Comparison of ENCODE assay signal across 28 cellular contexts in the genomic region with DNA sequence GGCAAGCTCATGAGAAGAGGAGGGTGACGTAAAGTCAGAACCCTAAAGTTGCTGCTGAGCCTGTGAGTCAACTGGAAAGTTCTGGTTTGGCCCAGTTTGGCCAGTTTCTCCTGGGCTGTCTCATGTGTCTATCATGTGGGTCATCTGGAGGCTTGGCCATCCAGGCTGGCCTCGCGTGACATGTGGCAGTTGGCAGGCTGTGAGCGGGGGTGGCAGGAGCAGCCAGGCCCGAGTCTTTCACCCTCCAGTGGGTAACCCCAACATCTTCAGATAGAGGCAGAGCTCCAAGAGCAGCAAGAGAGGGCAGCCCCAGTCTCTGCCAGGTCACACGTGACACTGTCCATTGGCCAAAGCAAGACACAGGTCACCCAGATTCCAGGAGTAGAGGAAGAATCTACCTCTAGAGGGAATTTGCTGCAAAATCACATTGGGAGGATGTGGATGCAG. TPM values are rescaled to one million over a fixed set of nuclear protein-coding genes. Genes with fewer than 3 reads are reported as not detected.
DNase-seq lines count a peak whose midpoint lies in the region; ATAC-seq, FAIRE-seq and TF ChIP-seq lines count a peak whose summit lies in the region.
"Had no signal": no experiment of that assay in that cellular context is flagged by ENCODE, and none has a peak within 500 bp of the region (broad histone marks: within the 10 kb centered on the region; RNA-seq: fewer than 3 reads in every experiment).

No MANE protein-coding gene starts in this region.

- FAIRE-seq in HepG2 (lab: Jason Lieb, UNC) (no peak), pancreas (lab: Jason Lieb, UNC) (no peak)

- H3K9ac ChIP-seq in HepG2 (ENCODE audit: insufficient read depth, low read depth, low read length), result no peak overlapping the region
- H3K9ac ChIP-seq: BLaER1, KMS-11, parathyroid adenoma had no signal

- H3K9me3 ChIP-seq in right lobe of liver (no peaks in the 10 kb centered on the region), HepG2 (ENCODE audit: low read length) (no peaks in the 10 kb centered on the region), hepatocyte (ENCODE audit: low read depth) (no peaks in the 10 kb centered on the region), pancreas (no peaks in the 10 kb centered on the region), aorta (ENCODE audit: control insufficient read depth, low read length) (no peaks in the 10 kb centered on the region)
- H3K9me3 ChIP-seq: BLaER1, breast epithelium, HAP-1, suprapubic skin, vagina had no signal

- H3K79me2 ChIP-seq in HepG2 (ENCODE audit: insufficient read depth, low read length) (no peaks in the 10 kb centered on the region), hepatocyte (no peaks in the 10 kb centered on the region)
- H3K79me2 ChIP-seq: parathyroid adenoma had no signal

- WGBS in right lobe of liver (ENCODE audit: insufficient coverage, low coverage, low lambda C conversion rate, missing lambda C conversion rate), result 60% methylated on average over 1 of the region's 6 CpGs
- WGBS in HepG2 (ENCODE audit: low lambda C conversion rate), result 59% methylated on average over 5 of the region's 6 CpGs
- WGBS in hepatocyte (ENCODE audit: low lambda C conversion rate, missing lambda C conversion rate), result 94% methylated on average over 6 of the region's 6 CpGs
- 42 to 45% methylated on average over 6 of the region's 6 CpGs for WGBS in pancreas, 2 donors
- WGBS in aorta, 2 donors, result 56 to 70% methylated on average over 6 of the region's 6 CpGs

- H3K36me3 ChIP-seq in right lobe of liver (no peaks in the 10 kb centered on the region), HepG2 (replicated peaks in 1 of 2; ENCODE audit: control insufficient read depth in 1 of 2, insufficient read depth in 2 of 2, low read length in 2 of 2) (no peaks in the 10 kb centered on the region), hepatocyte (replicated peaks; ENCODE audit: insufficient read depth, low read depth) (no peaks in the 10 kb centered on the region), pancreas (no peaks in the 10 kb centered on the region), aorta (ENCODE audit: control insufficient read depth in 1 of 2, insufficient read depth in 2 of 2, low read length in 1 of 2) (no peaks in the 10 kb centered on the region)
- H3K36me3 ChIP-seq: BLaER1, breast epithelium, HAP-1, suprapubic skin, vagina had no signal

- H3K27me3 ChIP-seq in right lobe of liver (no peaks in the 10 kb centered on the region), HepG2 (ENCODE audit: control insufficient read depth in 1 of 2, insufficient read depth in 2 of 2, low read length in 2 of 2) (no peaks in the 10 kb centered on the region; a peak in 1 of 5 replicates), hepatocyte (no peaks in the 10 kb centered on the region), pancreas (no peaks in the 10 kb centered on the region), aorta (ENCODE audit: control insufficient read depth in 1 of 2, insufficient read depth in 2 of 2, low read length in 1 of 2) (no peaks in the 10 kb centered on the region)
- H3K27me3 ChIP-seq: BLaER1, breast epithelium, suprapubic skin, vagina had no signal

- H3K27ac ChIP-seq in right lobe of liver, result peak overlapping the region in 1 of 3 donors; percentile 30
- H3K27ac ChIP-seq in HepG2 (ENCODE audit: extremely low read length, insufficient read depth, low read length), result no peak overlapping the region
- no peak overlapping the region for H3K27ac ChIP-seq in hepatocyte
- H3K27ac ChIP-seq in pancreas, result peak overlapping the region in 1 of 4 donors; percentile 64
- H3K27ac ChIP-seq in aorta (ENCODE audit: low read depth in 1 of 2, low read length in 2 of 2), result no peak overlapping the region
- H3K27ac ChIP-seq: BLaER1, breast epithelium, KMS-11, parathyroid adenoma, SK-N-MC, skin epidermis, suprapubic skin, vagina had no signal

- no peaks in the 10 kb centered on the region for H4K20me1 ChIP-seq in HepG2 (ENCODE audit: insufficient read depth, low read length)
- no peaks in the 10 kb centered on the region for H4K20me1 ChIP-seq in hepatocyte (ENCODE audit: insufficient read depth, poor library complexity, severe bottlenecking)
- H4K20me1 ChIP-seq: BLaER1 had no signal

- POLR2A ChIA-PET in HepG2 (lab: Yijun Ruan, JAX), result no interaction called here

- DNase-seq in right lobe of liver, result peak in 1 of 3 donors; percentile 64
- no peak for DNase-seq in HepG2 (ENCODE audit: low spot score)
- DNase-seq in hepatocyte (ENCODE audit: low spot score), result no peak
- DNase-seq in pancreas, result no peak
- peak in 1 of 2 donors; percentile 79 for DNase-seq in aorta
- DNase-seq in T-helper 2 cell, result no peak
- DNase-seq in stimulated activated CD8-positive, alpha-beta memory T cell treated with anti-CD3 and anti-CD28 coated beads, Interleukin-4, amount 100 ng/mL, for 48 hours, result no peak
- DNase-seq in NCI-H1105 (lab: John Stamatoyannopoulos, UW), result no peak
- DNase-seq: activated CD4-positive, alpha-beta T cell treated with anti-CD3 and anti-CD28 coated beads for 4 hours; activated naive CD4-positive, alpha-beta T cell; activated T-cell treated with anti-CD3 and anti-CD28 coated beads, Interleukin-2, amount 50 U/mL, for 4 hours; GF-D8; glutamatergic neuron; MV-4-11; natural killer cell; NCI-H526 treated with DMSO at 0.1 percent for 48 hours; stimulated activated naive B cell treated with anti-CD40 and anti-IgM and Interleukin-4, amounts not matched to agents 10 μg/mL and 1 μg/mL and 100 μg/mL, for 72 hours had no signal

- CTCF ChIA-PET in HepG2 (lab: Yijun Ruan, JAX; ENCODE audit: low intra/inter-chr PET ratio, low total read pairs), result no interaction called here

- intact Hi-C loops in right lobe of liver (cut with DNase I), result no loop called here
- intact Hi-C loops in HepG2 (cut with micrococcal nuclease; ENCODE audit: unreplicated experiment), result no loop called here
- intact Hi-C loops in pancreas (cut with DNase I), result no loop called here
- intact Hi-C loops in aorta (cut with DNase I), result no loop called here

- no TSS peak for BruUV-seq in HepG2 (replicated peaks; lab: Mats Ljungman, UMichigan)

- ATAC-seq in right lobe of liver, result peak; percentile 54 to 78 (median 72)
- ATAC-seq in HepG2, result no peak
- ATAC-seq in pancreas, result peak; percentile 26 to 54 (median 32)
- peak; percentile 48 for ATAC-seq in aorta (ENCODE audit: low FRiP score)
- ATAC-seq: activated T-cell treated with anti-CD3 and anti-CD28 coated beads, Interleukin-2, amount 50 U/mL, for 4 hours; natural killer cell; stimulated activated naive B cell treated with anti-CD40 and anti-IgM and Interleukin-4, amounts not matched to agents 10 μg/mL and 1 μg/mL and 100 μg/mL, for 72 hours had no signal

- H3K4me3 ChIP-seq in right lobe of liver (no peak overlapping the region), HepG2 (replicated peaks in 1 of 3; ENCODE audit: insufficient read depth in 1 of 3, low read depth in 2 of 3, low read length in 3 of 3) (no peak overlapping the region), hepatocyte (no peak overlapping the region), pancreas (no peak overlapping the region), aorta (ENCODE audit: low read length in 2 of 2) (no peak overlapping the region)
- H3K4me3 ChIP-seq: BLaER1, breast epithelium, HAP-1, SK-N-MC, skin epidermis, suprapubic skin, vagina had no signal

- TF ChIP-seq RAD21 in HepG2 (CRISPR knock-in tag; IDR thresholded peaks at IDR 0.05), result no peak

- in situ Hi-C loops in HepG2 (cut with HindIII; ENCODE audit: extremely low pct_ligation_motif_present, low pct_unique_long_range_greater_than_20kb), result no loop called here

- no peak for TF ChIP-seq EP300 in HepG2 (IDR thresholded peaks at IDR 0.05; ENCODE audit: low read depth in 2 of 2, low read length in 2 of 2)
- no peak for TF ChIP-seq EP300 in HepG2 (CRISPR knock-in tag; IDR thresholded peaks at IDR 0.05; ENCODE audit: borderline replicate concordance)

- H3K4me2 ChIP-seq in HepG2 (ENCODE audit: low read depth, low read length) (no peak overlapping the region), hepatocyte (peak overlapping the region; percentile 18)
- H3K4me2 ChIP-seq: BLaER1, KMS-11 had no signal

- TF ChIP-seq POLR2A in right lobe of liver (IDR thresholded peaks at IDR 0.05) (no peak), HepG2 (IDR thresholded peaks at IDR 0.05; ENCODE audit: insufficient read depth in 1 of 2, low read depth in 2 of 2, low read length in 2 of 2) (no peak)

- H3K4me1 ChIP-seq in right lobe of liver, result peaks cover 0 to 14% (median 5%) of the 10 kb centered on the region in 4 donors
- H3K4me1 ChIP-seq in HepG2 (ENCODE audit: insufficient read depth, low read length), result no peaks in the 10 kb centered on the region
- peaks cover 7% of the 10 kb centered on the region for H3K4me1 ChIP-seq in hepatocyte (ENCODE audit: insufficient read depth)
- peaks cover 7 to 12% (median 7%) of the 10 kb centered on the region in 3 donors for H3K4me1 ChIP-seq in pancreas
- H3K4me1 ChIP-seq in aorta (ENCODE audit: control insufficient read depth in 1 of 2, insufficient read depth in 2 of 2, low read length in 2 of 2), result no peaks in the 10 kb centered on the region
- H3K4me1 ChIP-seq: BLaER1, breast epithelium, HAP-1, parathyroid adenoma, vagina had no signal

- H3K9me2 ChIP-seq in hepatocyte (replicated peaks; ENCODE audit: insufficient read depth), result no peaks in the 10 kb centered on the region

- TF ChIP-seq CTCF in right lobe of liver (IDR thresholded peaks at IDR 0.05) (no peak), HepG2 (CRISPR knock-in tag; IDR thresholded peaks at IDR 0.05) (no peak), hepatocyte (IDR thresholded peaks at IDR 0.05; ENCODE audit: poor library complexity) (no peak), pancreas (IDR thresholded peaks at IDR 0.05) (no peak)

- H2AFZ ChIP-seq in HepG2 (ENCODE audit: low read length), result no peak overlapping the region
- H2AFZ ChIP-seq in hepatocyte, result no peak overlapping the region
- H2AFZ ChIP-seq: parathyroid adenoma had no signal

RNA-seq across cellular contexts. Expression of gene FHOD3, which starts 51.5 kb away (rescaled TPM):
- total RNA-seq in right lobe of liver (1 to 10 TPM in 1 of 6 experiments, under 1 TPM in 5; 0.44 to 1.2 (median 0.62) TPM), HepG2 (2016; rRNA removed; fragmentation: Illumina TruSeq; extraction: Trizol) (0.07 TPM in 1 of 2 replicates, not detected in the other), hepatocyte (2.6 and 2.7 TPM in 2 replicates), pancreas (1 to 10 TPM in 2 of 6 donors, under 1 TPM in 4; 0.25 to 4.3 (median 0.76) TPM), aorta (10 to 100 TPM; 31.2 to 42.0 TPM)
- not detected in 2 replicates for total RNA-seq in HepG2 (2016; cell fraction: cytosol; rRNA removed; fragmentation: Illumina TruSeq; extraction: Trizol; ENCODE audit: low read depth)
- not detected in 2 replicates for total RNA-seq in HepG2 (2016; cell fraction: insoluble cytoplasmic fraction; rRNA removed; fragmentation: Illumina TruSeq; extraction: Trizol)
- not detected in 2 replicates for total RNA-seq in HepG2 (2016; cell fraction: membrane; rRNA removed; fragmentation: Illumina TruSeq; extraction: Trizol)
- 0.09 TPM in 1 of 2 replicates, not detected in the other for total RNA-seq in HepG2 (2016; cell fraction: nucleus; rRNA removed; fragmentation: Illumina TruSeq; extraction: Trizol)
- polyA plus RNA-seq in HepG2 (2011; rRNA removed) (not detected in 2 replicates), hepatocyte (1.4 and 1.7 TPM in 2 replicates), pancreas (1 to 10 TPM; 1.6 to 1.7 TPM), aorta (1 to 10 TPM; 6.2 to 9.6 TPM)
- not detected in 2 replicates for polyA plus RNA-seq in HepG2 (2011; cell fraction: cytosol; rRNA removed)
- not detected in 2 replicates for polyA plus RNA-seq in HepG2 (2011; cell fraction: nucleus; rRNA removed)
- polyA plus RNA-seq in HepG2 (2012), result not detected in 2 replicates
- not detected in 2 replicates for polyA plus RNA-seq in HepG2 (2016; cell fraction: cytosol; fragmentation: Illumina TruSeq; extraction: Trizol; ENCODE audit: low read depth)
- not detected in 2 replicates for polyA plus RNA-seq in HepG2 (2016; cell fraction: insoluble cytoplasmic fraction; fragmentation: Illumina TruSeq; extraction: Trizol; ENCODE audit: low read depth)
- not detected in 2 replicates for polyA plus RNA-seq in HepG2 (2016; cell fraction: membrane; fragmentation: Illumina TruSeq; extraction: Trizol; ENCODE audit: low read depth)
- not detected in 2 replicates for polyA plus RNA-seq in HepG2 (2016; cell fraction: nucleus; fragmentation: Illumina TruSeq; extraction: Trizol; ENCODE audit: insufficient read depth, low read depth)
- polyA minus RNA-seq in HepG2 (2011; rRNA and poly(A)+ RNA removed; ENCODE audit: low replicate concordance), result not detected in 2 replicates
- polyA minus RNA-seq in HepG2 (2011; cell fraction: cytosol; rRNA and poly(A)+ RNA removed), result not detected in 2 replicates
- not detected in 2 replicates for polyA minus RNA-seq in HepG2 (2011; cell fraction: nucleus; rRNA and poly(A)+ RNA removed)
- total RNA-seq: activated CD8-positive, alpha-beta memory T cell treated with anti-CD3 and anti-CD28 coated beads for 36 hours; natural killer cell; T-helper 2 cell treated with Interferon-gamma antibody and Interleukin-4, amounts not matched to agents 100 ng/mL and 5 ng/mL, for 36 hours had no signal
